23 cellular contexts compared by ENCODE assay signal in the genomic region with DNA sequence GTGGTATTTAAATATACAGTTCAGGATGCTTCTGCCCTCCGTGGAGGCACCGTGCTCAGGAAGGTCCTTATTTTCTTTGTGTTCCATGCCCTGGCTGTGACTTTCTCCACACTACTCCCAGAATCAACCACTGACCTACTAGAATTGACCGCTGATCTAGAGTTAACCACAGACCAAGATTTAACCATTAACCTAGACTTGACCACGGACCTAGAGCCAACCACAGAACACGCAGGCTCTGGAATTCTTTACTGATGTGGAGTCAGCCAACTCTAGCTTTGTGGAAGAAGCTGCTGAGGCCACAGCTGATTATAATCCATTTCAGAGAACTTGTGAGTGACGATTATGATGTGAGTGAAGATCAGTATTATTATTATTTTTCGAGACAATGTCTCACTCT.
"Had no signal": no experiment of that assay in that cellular context is flagged by ENCODE, and none has a peak within 500 bp of the region (broad histone marks: within the 10 kb centered on the region; RNA-seq: fewer than 3 reads in every experiment).

No MANE protein-coding gene starts in this region.

- H3K4me1 ChIP-seq: psoas muscle, vagina had no signal

- H3K36me3 ChIP-seq: ovary, vagina had no signal

- DNase-seq: activated CD4-positive, alpha-beta T cell treated with anti-CD3 and anti-CD28 coated beads for 36 hours; activated CD4-positive, alpha-beta T cell treated with anti-CD3 and anti-CD28 coated beads, Interleukin-2, amount 50 U/mL, for 4 hours; activated CD8-positive, alpha-beta memory T cell treated with anti-CD3 and anti-CD28 coated beads for 24 hours; activated CD8-positive, alpha-beta memory T cell treated with anti-CD3 and anti-CD28 coated beads, Interleukin-2, amount 50 U/mL, for 4 hours; activated T-cell treated with anti-CD3 and anti-CD28 coated beads, Interleukin-2, amount 50 U/mL, for 24 hours; cortex of kidney; endodermal cell; heart right ventricle; left ventricle myocardium inferior; natural killer cell; ovary; psoas muscle; right cardiac atrium; stimulated activated CD4-positive, alpha-beta T cell treated with anti-CD3 and anti-CD28 coated beads, Interleukin-1b, Interleukin-23, amount 100 ng/mL, for 48 hours; T-cell; trophoblast cell had no signal

- H3K4me3 Mint-ChIP-seq: activated CD4-positive, alpha-beta T cell treated with anti-CD3 and anti-CD28 coated beads for 36 hours; activated T-cell treated with anti-CD3 and anti-CD28 coated beads, Interleukin-2, amount 50 U/mL, for 24 hours; activated T-helper 17 cell treated with anti-CD3 and anti-CD28 coated beads, Interleukin-2, amount 50 U/mL, for 72 hours; endodermal cell; mesothelial cell of epicardium; natural killer cell; stimulated activated effector memory CD8-positive, alpha-beta T cell treated with anti-CD3 and anti-CD28 coated beads, Interleukin-12 subunit alpha, Interleukin-12 subunit beta, amount 100 ng/mL, for 72 hours; T-cell; T-helper 2 cell treated with Interferon-gamma antibody and Interleukin-4, amounts not matched to agents 5 μg/mL and 100 μg/mL, for 36 hours had no signal

- H3K9me3 ChIP-seq: ovary, psoas muscle, vagina had no signal

- H3K9me3 Mint-ChIP-seq: activated naive CD4-positive, alpha-beta T cell treated with anti-CD3 and anti-CD28 coated beads, Interleukin-2, amount 50 U/mL, for 72 hours; activated T-cell treated with anti-CD3 and anti-CD28 coated beads, Interleukin-2, amount 50 U/mL, for 24 hours; activated T-helper 17 cell treated with anti-CD3 and anti-CD28 coated beads, Interleukin-2, amount 50 U/mL, for 72 hours; natural killer cell; stimulated activated effector memory CD8-positive, alpha-beta T cell treated with anti-CD3 and anti-CD28 coated beads, Interleukin-12 subunit alpha, Interleukin-12 subunit beta, amount 100 ng/mL, for 72 hours had no signal

- H3K27ac Mint-ChIP-seq: activated CD4-positive, alpha-beta T cell treated with anti-CD3 and anti-CD28 coated beads for 36 hours; activated T-cell treated with anti-CD3 and anti-CD28 coated beads, Interleukin-2, amount 50 U/mL, for 24 hours; activated T-helper 17 cell treated with anti-CD3 and anti-CD28 coated beads, Interleukin-2, amount 50 U/mL, for 72 hours; endodermal cell; mesothelial cell of epicardium; stimulated activated effector memory CD8-positive, alpha-beta T cell treated with anti-CD3 and anti-CD28 coated beads, Interleukin-12 subunit alpha, Interleukin-12 subunit beta, amount 100 ng/mL, for 72 hours; T-cell; T-helper 2 cell treated with Interferon-gamma antibody and Interleukin-4, amounts not matched to agents 5 μg/mL and 100 μg/mL, for 36 hours had no signal

- H3K36me3 Mint-ChIP-seq: natural killer cell had no signal

- H3K27ac ChIP-seq: epithelial cell of prostate, heart right ventricle, left ventricle myocardium inferior, ovary, psoas muscle, vagina had no signal

- H3K27me3 ChIP-seq: heart right ventricle, ovary, vagina had no signal

- ATAC-seq: activated CD4-positive, alpha-beta T cell treated with anti-CD3 and anti-CD28 coated beads for 36 hours; activated naive CD4-positive, alpha-beta T cell treated with anti-CD3 and anti-CD28 coated beads, Interleukin-2, amount 50 U/mL, for 72 hours; activated T-helper 17 cell treated with anti-CD3 and anti-CD28 coated beads, Interleukin-2, amount 50 U/mL, for 72 hours; heart right ventricle; natural killer cell; psoas muscle; right cardiac atrium; stimulated activated effector memory CD8-positive, alpha-beta T cell treated with anti-CD3 and anti-CD28 coated beads, Interleukin-12 subunit alpha, Interleukin-12 subunit beta, amount 100 ng/mL, for 72 hours; T-cell had no signal

- H3K4me3 ChIP-seq: heart right ventricle, left ventricle myocardium inferior, ovary, psoas muscle, vagina had no signal

- H3K4me1 Mint-ChIP-seq: activated CD4-positive, alpha-beta T cell treated with anti-CD3 and anti-CD28 coated beads for 36 hours had no signal

- H3K27me3 Mint-ChIP-seq: activated CD4-positive, alpha-beta T cell treated with anti-CD3 and anti-CD28 coated beads for 36 hours; activated T-cell treated with anti-CD3 and anti-CD28 coated beads, Interleukin-2, amount 50 U/mL, for 24 hours; activated T-helper 17 cell treated with anti-CD3 and anti-CD28 coated beads, Interleukin-2, amount 50 U/mL, for 72 hours; T-cell had no signal
